In the genomic region with DNA sequence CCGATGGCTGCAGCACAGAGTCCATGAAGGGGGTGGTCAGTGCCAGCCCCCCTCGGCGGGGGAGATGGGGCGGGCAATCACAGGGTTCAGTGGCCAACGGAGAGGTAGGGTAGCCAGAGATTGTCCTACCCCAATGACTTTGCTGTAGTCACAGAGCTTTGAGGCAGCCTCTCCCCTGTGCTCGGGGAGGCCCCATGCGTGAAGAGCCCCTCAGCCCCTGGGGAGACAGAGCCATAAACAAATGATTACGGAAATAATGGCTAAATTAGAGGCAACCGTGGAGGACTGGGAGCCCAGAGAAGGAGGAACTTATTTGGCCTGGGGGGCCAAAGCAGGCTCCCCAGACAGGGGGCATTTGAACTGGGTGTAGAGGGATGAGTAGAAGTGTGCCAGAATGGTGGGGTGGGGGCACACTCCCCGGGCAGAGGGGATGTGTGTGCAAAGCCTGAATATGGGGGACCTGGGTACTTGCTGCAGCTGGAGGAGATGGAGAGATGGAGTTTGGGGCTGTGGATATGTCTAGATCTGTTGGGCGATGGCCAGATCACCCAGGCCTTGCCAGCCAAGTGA, we compare ENCODE assay signal across 15 cellular contexts.
DNase-seq lines count a peak whose midpoint lies in the region; ATAC-seq and TF ChIP-seq lines count a peak whose summit lies in the region.
"Had no signal": no experiment of that assay in that cellular context is flagged by ENCODE, and none has a peak within 500 bp of the region (broad histone marks: within the 10 kb centered on the region; RNA-seq: fewer than 3 reads in every experiment).

No MANE protein-coding gene starts in this region.

- H4K20me1 ChIP-seq in H9 (ENCODE audit: control insufficient read depth, insufficient read depth, insufficient read length): no peaks in the 10 kb centered on the region

- peak overlapping the region; percentile 3 to 81 (median 71); a peak in 5 of 7 replicates for H3K27ac Mint-ChIP-seq in H9
- peak overlapping the region; percentile 8 to 43 for H3K27ac Mint-ChIP-seq in stimulated activated naive CD8-positive, alpha-beta T cell treated with anti-CD3 and anti-CD28 coated beads, Interleukin-15, amount 100 ng/mL, for 72 hours

- no peaks in the 10 kb centered on the region for H3K9me3 Mint-ChIP-seq in H9
- no peaks in the 10 kb centered on the region for H3K9me3 Mint-ChIP-seq in stimulated activated naive CD8-positive, alpha-beta T cell treated with anti-CD3 and anti-CD28 coated beads, Interleukin-15, amount 100 ng/mL, for 72 hours

- H3K4me3 ChIP-seq in adipocyte (ENCODE audit: low read length): peak overlapping the region; percentile 28
- H3K4me3 ChIP-seq: HAP-1 had no signal

- H3K27me3 ChIP-seq in H9 (ENCODE audit: insufficient read depth, low read length): no peaks in the 10 kb centered on the region
- no peaks in the 10 kb centered on the region for H3K27me3 ChIP-seq in adipocyte (replicated peaks; ENCODE audit: control insufficient read depth, insufficient read depth, low read length)
- H3K27me3 ChIP-seq in layer of hippocampus (ENCODE audit: control insufficient read depth, insufficient read depth, low read length): no peaks in the 10 kb centered on the region

- TF ChIP-seq CTCF in H9 (conservative IDR thresholded peaks at IDR 0.05): no peak

- no peaks in the 10 kb centered on the region for H3K23me2 ChIP-seq in H9 (ENCODE audit: insufficient read length, low read depth, low read length, poor library complexity, severe bottlenecking)

- H3K36me3 ChIP-seq in adipocyte (ENCODE audit: control insufficient read depth, insufficient read depth, low read length, severe bottlenecking): peaks cover 5% of the 10 kb centered on the region
- H3K36me3 ChIP-seq: HAP-1 had no signal

- no peak overlapping the region for H3K4me3 Mint-ChIP-seq in H9
- no peak overlapping the region for H3K4me3 Mint-ChIP-seq in stimulated activated naive CD8-positive, alpha-beta T cell treated with anti-CD3 and anti-CD28 coated beads, Interleukin-15, amount 100 ng/mL, for 72 hours

- no peak overlapping the region for H3K4ac ChIP-seq in H9 (ENCODE audit: low read depth, low read length)

- H3K36me3 Mint-ChIP-seq in H9 (ENCODE audit: insufficient read depth in 1 of 3, low read depth in 3 of 3): peaks cover 0 to 21% (median 20%) of the 10 kb centered on the region in 3 experiments; a peak in 5 of 7 replicates

- H3K4me2 ChIP-seq in H9 (ENCODE audit: insufficient read depth, insufficient read length, low read length): no peak overlapping the region

- no peak overlapping the region for H3K18ac ChIP-seq in H9 (ENCODE audit: insufficient read length, low read depth, low read length)

- H2BK5ac ChIP-seq in H9 (ENCODE audit: insufficient read length, low read length): no peak overlapping the region

- no peak overlapping the region for H2BK12ac ChIP-seq in H9 (ENCODE audit: insufficient read length, low read depth, low read length)

- no peak overlapping the region for H4K8ac ChIP-seq in H9 (replicated peaks; ENCODE audit: insufficient read length, low read depth, low read length)

- H3K9ac ChIP-seq in H9 (ENCODE audit: extremely low read depth, insufficient read length, low read length) (no peak overlapping the region), adipocyte (ENCODE audit: low read length) (peak overlapping the region; percentile 64)

- H3K4me1 ChIP-seq in H9 (ENCODE audit: insufficient read depth, low read length) (no peaks in the 10 kb centered on the region), adipocyte (ENCODE audit: control insufficient read depth, insufficient read depth, low read length) (peaks cover 54% of the 10 kb centered on the region)
- H3K4me1 ChIP-seq: HAP-1 had no signal

- no peak overlapping the region for H4K5ac ChIP-seq in H9 (ENCODE audit: insufficient read length, low read depth, low read length)

- no peak overlapping the region for H2BK20ac ChIP-seq in H9 (ENCODE audit: low read depth, low read length, poor library complexity, severe bottlenecking)

- DNase-seq in H9: no peak
- no peak for DNase-seq in adipocyte (ENCODE audit: low read depth)
- no peak for DNase-seq in stimulated activated naive CD8-positive, alpha-beta T cell treated with anti-CD3 and anti-CD28 coated beads, Interleukin-15, amount 100 ng/mL, for 72 hours
- DNase-seq in amygdala (lab: John Stamatoyannopoulos, UW): no peak
- no peak for DNase-seq in mucosa of gallbladder (ENCODE audit: low spot score)
- DNase-seq: amniotic stem cell; effector CD8-positive, alpha-beta T cell; NCI-H1092 treated with DMSO at 0.1 percent for 48 hours; NCI-H524 treated with DMSO at 0.1 percent for 48 hours; stimulated activated CD4-positive, alpha-beta T cell treated with anti-CD3 and anti-CD28 coated beads, Interleukin-2, amount 100 ng/mL, for 24 hours had no signal

- H3K9me3 ChIP-seq in H9 (ENCODE audit: control insufficient read depth, low read depth, low read length): no peaks in the 10 kb centered on the region
- no peaks in the 10 kb centered on the region for H3K9me3 ChIP-seq in adipocyte (ENCODE audit: control insufficient read depth, low read length)
- H3K9me3 ChIP-seq: HAP-1 had no signal

- no peak overlapping the region for H2AK5ac ChIP-seq in H9 (ENCODE audit: insufficient read length, low read length)

- H3K79me2 ChIP-seq in H9 (ENCODE audit: insufficient read depth, low read length): peaks cover 3% of the 10 kb centered on the region; the same call in 1 of the 2 replicates

- WGBS in H9 (ENCODE audit: extremely low coverage, insufficient read length, low lambda C conversion rate): no CpG with 5 or more reads among the region's 11 CpGs

- H3K14ac ChIP-seq in H9 (ENCODE audit: insufficient read depth, low read length): no peak overlapping the region

- no peaks in the 10 kb centered on the region for H3K27me3 Mint-ChIP-seq in H9 (ENCODE audit: low read depth)
- no peaks in the 10 kb centered on the region for H3K27me3 Mint-ChIP-seq in stimulated activated naive CD8-positive, alpha-beta T cell treated with anti-CD3 and anti-CD28 coated beads, Interleukin-15, amount 100 ng/mL, for 72 hours

- ATAC-seq in stimulated activated naive CD8-positive, alpha-beta T cell treated with anti-CD3 and anti-CD28 coated beads, Interleukin-15, amount 100 ng/mL, for 72 hours: no peak
- no peak for ATAC-seq in HG03175 (IDR thresholded peaks at IDR 0.05; ENCODE audit: unreplicated experiment)
- ATAC-seq in GM19351 (IDR thresholded peaks at IDR 0.05; ENCODE audit: unreplicated experiment): no peak
- ATAC-seq: HepG2 had no signal

- H4K91ac ChIP-seq in H9 (ENCODE audit: insufficient read length, low read depth, low read length): no peak overlapping the region

- H3K4me1 Mint-ChIP-seq in H9: peaks cover 27 to 34% of the 10 kb centered on the region in 2 experiments
- H3K4me1 Mint-ChIP-seq in stimulated activated naive CD8-positive, alpha-beta T cell treated with anti-CD3 and anti-CD28 coated beads, Interleukin-15, amount 100 ng/mL, for 72 hours: no peaks in the 10 kb centered on the region

- H3K56ac ChIP-seq in H9 (ENCODE audit: insufficient read length, low read depth, low read length): no peak overlapping the region

- no peak overlapping the region for H3T11ph ChIP-seq in H9 (ENCODE audit: low read length)

- H2BK120ac ChIP-seq in H9 (ENCODE audit: low read depth, low read length, poor library complexity, severe bottlenecking): no peak overlapping the region

- H3K27ac ChIP-seq in H9 (ENCODE audit: insufficient read length, low read depth, low read length): no peak overlapping the region
- peak overlapping the region; percentile 12 for H3K27ac ChIP-seq in layer of hippocampus (ENCODE audit: low read depth, low read length)

- no peak overlapping the region for H3K23ac ChIP-seq in H9 (ENCODE audit: insufficient read length, low read depth, low read length)

- no peak overlapping the region for H2BK15ac ChIP-seq in H9 (ENCODE audit: low read depth, low read length)

- no peaks in the 10 kb centered on the region for H3K79me1 ChIP-seq in H9 (ENCODE audit: insufficient read depth, low read depth, low read length, poor library complexity, severe bottlenecking)

- H2AFZ ChIP-seq in H9 (ENCODE audit: low read length): no peak overlapping the region
